Comparison of ENCODE assay signal across 8 cellular contexts in the genomic region with DNA sequence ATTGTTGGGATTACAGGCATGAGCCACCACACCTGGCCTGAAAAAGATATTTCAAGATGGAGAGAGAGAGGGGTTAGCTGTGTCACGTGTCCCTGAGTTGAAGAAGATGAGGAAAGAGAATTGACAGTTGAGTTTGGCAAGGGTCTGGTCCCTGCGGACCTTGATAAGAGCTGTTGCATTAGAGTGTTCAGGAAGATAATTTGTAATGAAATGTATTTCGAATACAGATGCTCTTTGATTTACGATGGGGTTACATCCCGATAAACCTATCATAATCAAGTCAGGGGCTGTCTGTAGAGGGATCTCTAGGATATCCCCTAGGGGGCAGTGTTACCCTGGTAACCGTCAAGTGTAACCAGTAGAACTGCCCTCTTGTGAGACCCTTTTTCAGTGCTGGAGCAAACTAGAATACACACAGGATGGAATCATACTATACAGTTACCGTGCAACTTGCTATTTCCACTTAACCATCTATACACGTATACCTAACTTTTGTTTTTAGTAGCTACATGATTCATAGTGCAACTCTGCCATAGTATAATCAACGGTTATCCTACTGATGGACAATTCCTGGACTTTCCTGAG. TPM values are rescaled to one million over a fixed set of nuclear protein-coding genes. Genes with fewer than 3 reads are reported as not detected.
DNase-seq lines count a peak whose midpoint lies in the region; ATAC-seq and TF ChIP-seq lines count a peak whose summit lies in the region.

No MANE protein-coding gene starts in this region.

- H3K9me2 ChIP-seq in PC-3 (replicated peaks; ENCODE audit: low read length): no peaks in the 10 kb centered on the region

- ATAC-seq in PC-3: peak; percentile 30; the same call in 1 of the 2 replicates

- H3K4me1 ChIP-seq in A673 (ENCODE audit: insufficient read depth, low read length, poor library complexity, severe bottlenecking) (peaks cover 13% of the 10 kb centered on the region), HUES6 (ENCODE audit: control insufficient read depth, insufficient read depth, low read length) (peaks cover 4% of the 10 kb centered on the region), PC-3 (ENCODE audit: insufficient read depth, low read length) (peaks cover 14% of the 10 kb centered on the region; the same call in 1 of the 2 replicates), rectal smooth muscle tissue (ENCODE audit: control insufficient read depth, insufficient read depth, low read length) (peaks cover 5% of the 10 kb centered on the region)

- H3K9ac ChIP-seq in HUES6 (ENCODE audit: low read length) (no peak overlapping the region), PC-3 (ENCODE audit: low read length) (peak overlapping the region; percentile 77), rectal smooth muscle tissue (ENCODE audit: low read length) (no peak overlapping the region)

- POLR2A ChIA-PET in A673 (lab: Charles Lee; ENCODE audit: low non-redundant PET): no interaction called here
- POLR2A ChIA-PET in PC-3 (lab: Charles Lee; ENCODE audit: unreplicated experiment): no interaction called here

- H2AFZ ChIP-seq in PC-3 (ENCODE audit: low read length): 0 out of 2 replicates have a peak overlapping the region, but pooled peaks have one; percentile 2

- H3K9me3 ChIP-seq in A673 (ENCODE audit: low read depth, low read length, poor library complexity, severe bottlenecking) (no peaks in the 10 kb centered on the region), HUES6 (ENCODE audit: control insufficient read depth, insufficient read depth, low read depth, low read length) (no peaks in the 10 kb centered on the region), PC-3 (ENCODE audit: low read length) (no peaks in the 10 kb centered on the region)

- no peak overlapping the region for H3K27ac ChIP-seq in A673 (ENCODE audit: low read depth, low read length, poor library complexity, severe bottlenecking)
- no peak overlapping the region for H3K27ac ChIP-seq in HUES6 (ENCODE audit: low read depth, low read length)
- no peak overlapping the region for H3K27ac ChIP-seq in PC-3 (ENCODE audit: low read length)
- no peak overlapping the region for H3K27ac ChIP-seq in rectal smooth muscle tissue (ENCODE audit: low read depth, low read length)

- BruUV-seq in A673 (replicated peaks; lab: Mats Ljungman, UMichigan) (no TSS peak), PC-3 (replicated peaks; lab: Mats Ljungman, UMichigan) (no TSS peak)

- H3K27me3 ChIP-seq in A673 (replicated peaks; ENCODE audit: insufficient read depth, low read depth, low read length, poor library complexity) (no peaks in the 10 kb centered on the region), HUES6 (ENCODE audit: control insufficient read depth, insufficient read depth, low read length) (no peaks in the 10 kb centered on the region), PC-3 (ENCODE audit: low read length) (no peaks in the 10 kb centered on the region), rectal smooth muscle tissue (ENCODE audit: control insufficient read depth, insufficient read depth, low read length) (no peaks in the 10 kb centered on the region)

- intact Hi-C loops in A673 (cut with micrococcal nuclease; ENCODE audit: unreplicated experiment) (loop anchor here (2.0 to 5.0 kb wide), 2 partner anchors 26 to 252 kb away; a partner anchor contains a TSS), PC-3 (cut with micrococcal nuclease) (no loop called here)

- peaks cover 20% of the 10 kb centered on the region; the same call in 1 of the 2 replicates for H4K20me1 ChIP-seq in PC-3 (ENCODE audit: low read length)

- DNase-seq in A673 (ENCODE audit: low spot score) (peak; percentile 92), GM10266 (ENCODE audit: extremely low spot score) (peak; percentile 69), PC-3 (peak; percentile 85), glomerular endothelial cell (ENCODE audit: extremely low read depth, low read depth, low spot score) (peak; percentile 56), 8988T (no peak)
- DNase-seq in activated naive CD4-positive, alpha-beta T cell treated with Interleukin-2 at 50 U/mL for 16 hours: peak; percentile 49

- H3K4me2 ChIP-seq in PC-3 (ENCODE audit: low read length): peak overlapping the region; percentile 86

- no peaks in the 10 kb centered on the region for H3F3A ChIP-seq in PC-3 (ENCODE audit: low read length, unreplicated experiment)

- CTCF ChIA-PET in A673 (lab: Charles Lee): interaction anchor here (0.5 kb wide), 1 partner anchor 63 kb away, joined by 5 read pairs; no protein-coding TSS in a partner anchor
- CTCF ChIA-PET in PC-3 (lab: Charles Lee): no interaction called here

- peaks cover 45% of the 10 kb centered on the region for H3K79me2 ChIP-seq in PC-3 (ENCODE audit: low read length)

- H3K4me3 ChIP-seq in A673 (ENCODE audit: low read depth, low read length, poor library complexity, severe bottlenecking) (peak overlapping the region; percentile 95), HUES6 (ENCODE audit: low read depth, low read length) (peak overlapping the region; percentile 83; the same call in 1 of the 2 replicates), PC-3 (ENCODE audit: low read length) (peak overlapping the region; percentile 80), rectal smooth muscle tissue (ENCODE audit: low read length) (peak overlapping the region; percentile 44)

- H3K36me3 ChIP-seq in A673 (ENCODE audit: insufficient read depth, low read length, poor library complexity, severe bottlenecking): peaks cover under 1% of the 10 kb centered on the region
- H3K36me3 ChIP-seq in HUES6 (ENCODE audit: control insufficient read depth, insufficient read depth, low read length): peaks cover 3% of the 10 kb centered on the region; the same call in 1 of the 2 replicates
- H3K36me3 ChIP-seq in PC-3 (ENCODE audit: low read depth, low read length): peaks cover 3% of the 10 kb centered on the region; the same call in 1 of the 2 replicates
- H3K36me3 ChIP-seq in rectal smooth muscle tissue (ENCODE audit: control insufficient read depth, insufficient read depth, low read length): peaks cover 2% of the 10 kb centered on the region

- TF ChIP-seq CTCF in A673 (conservative IDR thresholded peaks at IDR 0.05; ENCODE audit: low read depth, low read length) (peak; percentile 86), GM10266 (IDR thresholded peaks at IDR 0.05; ENCODE audit: control insufficient read depth, insufficient read depth, low read depth, missing control alignments) (peak; percentile 68), PC-3 (conservative IDR thresholded peaks at IDR 0.05; ENCODE audit: low read depth, low read length) (peak; percentile 91)

RNA-seq across cellular contexts. Expression of a gene that starts 1.5 kb away (rescaled TPM):
- total RNA-seq in A673 (2021) (83.5 and 97.9 TPM in 2 replicates), PC-3 (2014; rRNA removed) (91.9 and 105 TPM in 2 replicates), glomerular endothelial cell (33.8 and 46.7 TPM in 2 replicates)

RNA-seq across cellular contexts. Expression of a gene that starts 16.9 kb away (rescaled TPM):
- total RNA-seq in A673 (2021): not detected in 2 replicates
- not detected in 2 replicates for total RNA-seq in PC-3 (2014; rRNA removed)
- total RNA-seq in glomerular endothelial cell: 1.6 and 1.9 TPM in 2 replicates

RNA-seq across cellular contexts. Expression of a gene that starts 21.8 kb away (rescaled TPM):
- 0.60 TPM in 1 of 2 replicates, not detected in the other for total RNA-seq in A673 (2021)
- total RNA-seq in PC-3 (2014; rRNA removed): 0.77 TPM in 1 of 2 replicates, not detected in the other
- total RNA-seq in glomerular endothelial cell: 11.7 and 13.4 TPM in 2 replicates

RNA-seq across cellular contexts. Expression of a gene that starts 31.6 kb away (rescaled TPM):
- total RNA-seq in A673 (2021) (64.7 and 74.8 TPM in 2 replicates), PC-3 (2014; rRNA removed) (126 and 156 TPM in 2 replicates), glomerular endothelial cell (24.9 and 25.3 TPM in 2 replicates)

RNA-seq across cellular contexts. Expression of a gene that starts 36.8 kb away (rescaled TPM):
- 13.9 and 14.0 TPM in 2 replicates for total RNA-seq in A673 (2021)
- total RNA-seq in PC-3 (2014; rRNA removed): 8.5 and 14.2 TPM in 2 replicates
- 10.2 and 10.4 TPM in 2 replicates for total RNA-seq in glomerular endothelial cell

Comparison
In these comparisons a context has a peak if more than half of its experiments do, and no peak if none do; other contexts are left out.
1. H3K4me3 ChIP-seq: peak in every context shown above with its lines; median percentile 95 in A673; 83 in HUES6; 80 in PC-3; 44 in rectal smooth muscle tissue.